25 cellular contexts compared by ENCODE assay signal in genomic region chr3:4836516-4836915, GRCh38.
DNase-seq lines count a peak whose midpoint lies in the region; ATAC-seq and FAIRE-seq lines count a peak whose summit lies in the region.
"Had no signal": no experiment of that assay in that cellular context is flagged by ENCODE, and none has a peak within 500 bp of the region (broad histone marks: within the 10 kb centered on the region; RNA-seq: fewer than 3 reads in every experiment).

No MANE protein-coding gene starts in this region.

- H3K27me3 ChIP-seq in mesenchymal stem cell (ENCODE audit: control insufficient read depth in 1 of 2, insufficient read depth in 1 of 2, low read length in 2 of 2): no peaks in the 10 kb centered on the region
- H3K27me3 ChIP-seq: heart left ventricle, spleen, suprapubic skin had no signal

- H2BK120ac ChIP-seq in mesenchymal stem cell (ENCODE audit: low read depth, low read length): no peak overlapping the region

- H3K9me3 ChIP-seq in KOPT-K1 (ENCODE audit: insufficient read depth, low read length, poor library complexity, severe bottlenecking) (no peaks in the 10 kb centered on the region), mesenchymal stem cell (ENCODE audit: control insufficient read depth, low read length) (no peaks in the 10 kb centered on the region)
- H3K9me3 ChIP-seq: Caco-2, heart left ventricle, lower lobe of right lung, mucosa of descending colon, spleen, suprapubic skin had no signal

- peak overlapping the region; percentile 23 for H2AK5ac ChIP-seq in mesenchymal stem cell (ENCODE audit: low read length, severe bottlenecking)

- no peak overlapping the region for H3K4me2 ChIP-seq in mesenchymal stem cell (ENCODE audit: low read length, poor library complexity, severe bottlenecking)

- H2AFZ ChIP-seq in mesenchymal stem cell (ENCODE audit: low read depth, low read length): no peak overlapping the region
- H2AFZ ChIP-seq: GM23248 had no signal

- H4K91ac ChIP-seq in mesenchymal stem cell (ENCODE audit: low read length): no peak overlapping the region

- H3K4me1 ChIP-seq in mesenchymal stem cell (ENCODE audit: control insufficient read depth, insufficient read depth, low read depth, low read length): peaks cover 12% of the 10 kb centered on the region
- H3K4me1 ChIP-seq: Caco-2 had no signal

- no peak overlapping the region for H3K18ac ChIP-seq in mesenchymal stem cell (ENCODE audit: low read depth in 1 of 2, low read length in 2 of 2)

- intact Hi-C loops in activated T-helper 2 cell treated with anti-CD3 and anti-CD28 coated beads, Interferon-gamma antibody, Interleukin-2, Interleukin-4, amounts not matched to agents 10 μg/mL and 5 μg/mL and 100 μg/mL, durations not matched to agents 14 hours and 24 hours and 36 hours (cut with micrococcal nuclease): loop anchor here (10.0 kb wide), 1 partner anchor 442 kb away; no protein-coding TSS in a partner anchor

- H3K9me3 Mint-ChIP-seq in activated CD8-positive, alpha-beta memory T cell treated with anti-CD3 and anti-CD28 coated beads, Interleukin-2, amount 10 ng/mL, durations not matched to agents 7 days and 5 days (ENCODE audit: low read depth): no peaks in the 10 kb centered on the region
- no peaks in the 10 kb centered on the region for H3K9me3 Mint-ChIP-seq in activated T-helper 2 cell treated with anti-CD3 and anti-CD28 coated beads, Interferon-gamma antibody, Interleukin-2, Interleukin-4, amounts not matched to agents 10 μg/mL and 5 μg/mL and 100 μg/mL, durations not matched to agents 14 hours and 24 hours and 36 hours

- H3K36me3 ChIP-seq in KOPT-K1 (ENCODE audit: insufficient read depth, low read length) (no peaks in the 10 kb centered on the region), mesenchymal stem cell (ENCODE audit: control insufficient read depth in 1 of 2, insufficient read depth in 2 of 2, low read depth in 1 of 2, low read length in 2 of 2) (no peaks in the 10 kb centered on the region)
- H3K36me3 ChIP-seq: suprapubic skin had no signal

- peaks cover 64% of the 10 kb centered on the region for H3K36me3 Mint-ChIP-seq in activated CD8-positive, alpha-beta memory T cell treated with anti-CD3 and anti-CD28 coated beads, Interleukin-2, amount 10 ng/mL, durations not matched to agents 7 days and 5 days
- peaks cover 80% of the 10 kb centered on the region for H3K36me3 Mint-ChIP-seq in activated T-helper 2 cell treated with anti-CD3 and anti-CD28 coated beads, Interferon-gamma antibody, Interleukin-2, Interleukin-4, amounts not matched to agents 10 μg/mL and 5 μg/mL and 100 μg/mL, durations not matched to agents 14 hours and 24 hours and 36 hours (ENCODE audit: low read depth)

- ATAC-seq in activated CD8-positive, alpha-beta memory T cell treated with anti-CD3 and anti-CD28 coated beads, Interleukin-2, amount 10 ng/mL, durations not matched to agents 7 days and 5 days: no peak
- ATAC-seq: heart left ventricle, lower lobe of right lung, right cardiac atrium had no signal

- H3K4me3 ChIP-seq in mesenchymal stem cell (ENCODE audit: insufficient read depth in 1 of 2, low read depth in 1 of 2, low read length in 2 of 2): no peak overlapping the region
- H3K4me3 ChIP-seq: GM23248, heart left ventricle, lower lobe of right lung, mucosa of descending colon, spleen, suprapubic skin had no signal

- no peaks in the 10 kb centered on the region for H3K27me3 Mint-ChIP-seq in activated CD8-positive, alpha-beta memory T cell treated with anti-CD3 and anti-CD28 coated beads, Interleukin-2, amount 10 ng/mL, durations not matched to agents 7 days and 5 days
- H3K27me3 Mint-ChIP-seq in activated T-helper 2 cell treated with anti-CD3 and anti-CD28 coated beads, Interferon-gamma antibody, Interleukin-2, Interleukin-4, amounts not matched to agents 10 μg/mL and 5 μg/mL and 100 μg/mL, durations not matched to agents 14 hours and 24 hours and 36 hours (ENCODE audit: low read depth): no peaks in the 10 kb centered on the region

- WGBS in mesenchymal stem cell: 92% methylated on average over 1 of the region's 2 CpGs

- H2BK15ac ChIP-seq in mesenchymal stem cell (ENCODE audit: low read depth, poor library complexity, severe bottlenecking): no peak overlapping the region

- no peak overlapping the region for H3K23ac ChIP-seq in mesenchymal stem cell (ENCODE audit: low read length in 2 of 2)

- CTCF ChIA-PET in activated CD8-positive, alpha-beta memory T cell treated with anti-CD3 and anti-CD28 coated beads, Interleukin-2, amount 10 ng/mL, durations not matched to agents 7 days and 5 days (lab: Charles Lee): interaction anchor here (0.9 to 1.8 kb wide), 5 partner anchors 8 to 140 kb away, joined by 3 to 8 read pairs (median 5); no protein-coding TSS in a partner anchor

- H2BK5ac ChIP-seq in mesenchymal stem cell (ENCODE audit: low read depth, low read length, poor library complexity, severe bottlenecking): no peak overlapping the region

- H4K8ac ChIP-seq in mesenchymal stem cell (ENCODE audit: low read length): no peak overlapping the region

- FAIRE-seq in frontal cortex (lab: Jason Lieb, UNC): no peak
- FAIRE-seq: RCC 7860 had no signal

- H3K27ac ChIP-seq in KOPT-K1 (ENCODE audit: low read depth, low read length, poor library complexity, severe bottlenecking): peak overlapping the region; percentile 100
- H3K27ac ChIP-seq in mesenchymal stem cell (ENCODE audit: low read length, poor library complexity, severe bottlenecking): no peak overlapping the region
- H3K27ac ChIP-seq: GM23248, heart left ventricle, lower lobe of right lung, suprapubic skin had no signal

- peak overlapping the region; percentile 97 for H3K27ac Mint-ChIP-seq in activated CD8-positive, alpha-beta memory T cell treated with anti-CD3 and anti-CD28 coated beads, Interleukin-2, amount 10 ng/mL, durations not matched to agents 7 days and 5 days
- peak overlapping the region; percentile 96 for H3K27ac Mint-ChIP-seq in activated T-helper 2 cell treated with anti-CD3 and anti-CD28 coated beads, Interferon-gamma antibody, Interleukin-2, Interleukin-4, amounts not matched to agents 10 μg/mL and 5 μg/mL and 100 μg/mL, durations not matched to agents 14 hours and 24 hours and 36 hours

- H3K9ac ChIP-seq in mesenchymal stem cell (ENCODE audit: low read length): no peak overlapping the region
- H3K9ac ChIP-seq: GM23248 had no signal

- no peak for DNase-seq in activated CD8-positive, alpha-beta memory T cell treated with anti-CD3 and anti-CD28 coated beads, Interleukin-2, amount 10 ng/mL, durations not matched to agents 7 days and 5 days
- DNase-seq in activated CD8-positive, alpha-beta memory T cell treated with anti-CD3 and anti-CD28 coated beads, Interleukin-2, amount 50 U/mL, for 4 hours: no peak
- no peak for DNase-seq in activated T-helper 2 cell treated with anti-CD3 and anti-CD28 coated beads, Interferon-gamma antibody, Interleukin-2, Interleukin-4, amounts not matched to agents 10 μg/mL and 5 μg/mL and 100 μg/mL, durations not matched to agents 14 hours and 24 hours and 36 hours (ENCODE audit: low spot score)
- DNase-seq in mesenchymal stem cell (no peak), frontal cortex (ENCODE audit: low spot score in 2 of 2) (no peak), CD1c-positive myeloid dendritic cell (ENCODE audit: extremely low spot score) (no peak), HCEC 1CT (no peak)
- DNase-seq: activated CD4-positive, CD25-positive, alpha-beta regulatory T cell; amniotic stem cell; Caco-2; effector CD8-positive, alpha-beta T cell; erythroblast; GM23248; heart left ventricle; kidney glomerular epithelial cell; lower lobe of right lung; mucosa of descending colon; NCI-H446; NCI-H774; right cardiac atrium; SIG-M5; spleen had no signal

- no peak overlapping the region for H3K4me3 Mint-ChIP-seq in activated CD8-positive, alpha-beta memory T cell treated with anti-CD3 and anti-CD28 coated beads, Interleukin-2, amount 10 ng/mL, durations not matched to agents 7 days and 5 days
- no peak overlapping the region for H3K4me3 Mint-ChIP-seq in activated T-helper 2 cell treated with anti-CD3 and anti-CD28 coated beads, Interferon-gamma antibody, Interleukin-2, Interleukin-4, amounts not matched to agents 10 μg/mL and 5 μg/mL and 100 μg/mL, durations not matched to agents 14 hours and 24 hours and 36 hours (ENCODE audit: low read depth)

- H2BK12ac ChIP-seq in mesenchymal stem cell (ENCODE audit: low read length in 2 of 2): no peak overlapping the region

- H3K14ac ChIP-seq in mesenchymal stem cell (ENCODE audit: low read length in 2 of 2): no peak overlapping the region

- peaks cover 92% of the 10 kb centered on the region for H3K4me1 Mint-ChIP-seq in activated CD8-positive, alpha-beta memory T cell treated with anti-CD3 and anti-CD28 coated beads, Interleukin-2, amount 10 ng/mL, durations not matched to agents 7 days and 5 days
- peaks cover 76% of the 10 kb centered on the region for H3K4me1 Mint-ChIP-seq in activated T-helper 2 cell treated with anti-CD3 and anti-CD28 coated beads, Interferon-gamma antibody, Interleukin-2, Interleukin-4, amounts not matched to agents 10 μg/mL and 5 μg/mL and 100 μg/mL, durations not matched to agents 14 hours and 24 hours and 36 hours (ENCODE audit: low read depth)

- H3K79me1 ChIP-seq in mesenchymal stem cell (replicated peaks; ENCODE audit: low read length, poor library complexity, severe bottlenecking): no peaks in the 10 kb centered on the region

- no peak overlapping the region for H3K4ac ChIP-seq in mesenchymal stem cell (ENCODE audit: low read depth in 1 of 2, low read length in 2 of 2)
